In genomic region chr6:99341862-99342455, GRCh38 we compare ENCODE assay signal across 21 cellular contexts. TPM values are rescaled to one million over a fixed set of nuclear protein-coding genes. Genes with fewer than 3 reads are reported as not detected.
DNase-seq lines count a peak whose midpoint lies in the region; ATAC-seq and TF ChIP-seq lines count a peak whose summit lies in the region.
"Had no signal": no experiment of that assay in that cellular context is flagged by ENCODE, and none has a peak within 500 bp of the region (broad histone marks: within the 10 kb centered on the region; RNA-seq: fewer than 3 reads in every experiment).

No MANE protein-coding gene starts in this region.

- ATAC-seq in GM18870 (IDR thresholded peaks at IDR 0.05; ENCODE audit: unreplicated experiment) = peak; percentile 54
- peak; percentile 59 for ATAC-seq in GM21786 (IDR thresholded peaks at IDR 0.05; ENCODE audit: unreplicated experiment)
- peak; percentile 58 for ATAC-seq in HG03571 (IDR thresholded peaks at IDR 0.05; ENCODE audit: unreplicated experiment)
- ATAC-seq in heart left ventricle = no peak
- no peak for ATAC-seq in HG03378 (IDR thresholded peaks at IDR 0.05; ENCODE audit: unreplicated experiment)
- no peak for ATAC-seq in body of pancreas
- ATAC-seq: natural killer cell treated with Interleukin-12 subunit alpha and Interleukin-12 subunit beta and Interleukin-15 and Interleukin-18, amount 100 ng/mL, for 72 hours had no signal

- no peak for TF ChIP-seq CTCF in sigmoid colon (IDR thresholded peaks at IDR 0.05)
- no peak for TF ChIP-seq CTCF in heart left ventricle (IDR thresholded peaks at IDR 0.05)
- no peak for TF ChIP-seq CTCF in body of pancreas (IDR thresholded peaks at IDR 0.05)

- H3K9me3 ChIP-seq in sigmoid colon = no peaks in the 10 kb centered on the region
- H3K9me3 ChIP-seq in heart left ventricle = no peaks in the 10 kb centered on the region
- no peaks in the 10 kb centered on the region for H3K9me3 ChIP-seq in body of pancreas
- H3K9me3 ChIP-seq: suprapubic skin had no signal

- no peak overlapping the region for H3K4me3 ChIP-seq in sigmoid colon
- no peak overlapping the region for H3K4me3 ChIP-seq in heart left ventricle
- H3K4me3 ChIP-seq in body of pancreas = no peak overlapping the region
- H3K4me3 ChIP-seq: suprapubic skin had no signal

- H3K4me1 ChIP-seq in sigmoid colon (peaks cover 0 to 34% (median 15%) of the 10 kb centered on the region in 4 donors), heart left ventricle (no peaks in the 10 kb centered on the region), body of pancreas (no peaks in the 10 kb centered on the region)
- H3K4me1 ChIP-seq: parathyroid adenoma, suprapubic skin had no signal

- intact Hi-C loops in sigmoid colon (cut with DNase I) = no loop called here
- intact Hi-C loops in heart left ventricle (cut with DNase I) = no loop called here
- intact Hi-C loops in body of pancreas (cut with DNase I) = no loop called here

- DNase-seq in sigmoid colon = no peak
- DNase-seq in heart left ventricle = no peak
- DNase-seq in body of pancreas = no peak
- DNase-seq: activated CD4-positive, alpha-beta T cell treated with anti-CD3 and anti-CD28 coated beads, Interleukin-2, amount 50 U/mL, for 1 hour; activated CD8-positive, alpha-beta memory T cell treated with anti-CD3 and anti-CD28 coated beads, Interleukin-2, amount 50 U/mL, for 4 hours; activated naive CD8-positive, alpha-beta T cell treated with anti-CD3 and anti-CD28 coated beads for 36 hours; CD4-positive, CD25-positive, alpha-beta regulatory T cell; DMS153; foreskin melanocyte; GDM1; KG1; NCI-H526 treated with DMSO at 0.1 percent for 48 hours; RPMI8226 had no signal

- WGBS in sigmoid colon, 2 donors = 82 to 90% methylated on average over 5 of the region's 5 CpGs
- 86 to 91% (median 88%) methylated on average over 5 of the region's 5 CpGs for WGBS in heart left ventricle, 4 donors
- WGBS in body of pancreas, 2 donors = 81 to 87% methylated on average over 5 of the region's 5 CpGs

- H3K27ac ChIP-seq in sigmoid colon = peak overlapping the region; percentile 41 to 93 (median 67)
- peak overlapping the region in 1 of 12 donors; percentile 48 for H3K27ac ChIP-seq in heart left ventricle
- no peak overlapping the region for H3K27ac ChIP-seq in body of pancreas
- H3K27ac ChIP-seq: parathyroid adenoma, suprapubic skin, VCaP had no signal

- TF ChIP-seq POLR2A in sigmoid colon (IDR thresholded peaks at IDR 0.05) (no peak), heart left ventricle (IDR thresholded peaks at IDR 0.05) (no peak), body of pancreas (IDR thresholded peaks at IDR 0.05) (no peak)

- H3K36me3 ChIP-seq in sigmoid colon = no peaks in the 10 kb centered on the region
- H3K36me3 ChIP-seq in heart left ventricle = no peaks in the 10 kb centered on the region
- no peaks in the 10 kb centered on the region for H3K36me3 ChIP-seq in body of pancreas (replicated peaks in 1 of 2; ENCODE audit: insufficient read depth in 1 of 2, low read depth in 2 of 2)
- H3K36me3 ChIP-seq: suprapubic skin had no signal

- no peaks in the 10 kb centered on the region for H3K27me3 ChIP-seq in sigmoid colon
- peaks cover 0 to 17% (median 0%) of the 10 kb centered on the region in 9 donors for H3K27me3 ChIP-seq in heart left ventricle
- no peaks in the 10 kb centered on the region for H3K27me3 ChIP-seq in body of pancreas
- H3K27me3 ChIP-seq: suprapubic skin had no signal

- no peak for TF ChIP-seq EP300 in sigmoid colon (IDR thresholded peaks at IDR 0.05)

RNA-seq across cellular contexts. Expression of gene FAXC, which starts 7.5 kb away (rescaled TPM):
- total RNA-seq in sigmoid colon (10 to 100 TPM; 23.1 to 54.0 (median 39.0) TPM), heart left ventricle (1 to 10 TPM in 1 of 9 donors, under 1 TPM in 5, not detected in 3; 0.16 to 3.2 (median 0.51) TPM), body of pancreas (1 to 10 TPM in 1 of 2 donors, under 1 TPM in 1; 0.33 to 1.0 TPM)
- polyA plus RNA-seq in sigmoid colon (1 to 10 TPM in 2 of 3 donors, under 1 TPM in 1; under 0.01 to 2.3 (median 1.4) TPM), heart left ventricle (under 1 TPM; under 0.01 to 0.88 TPM)
- total RNA-seq: activated naive CD8-positive, alpha-beta T cell treated with anti-CD3 and anti-CD28 coated beads for 36 hours; CD4-positive, CD25-positive, alpha-beta regulatory T cell; natural killer cell treated with Interleukin-12 subunit alpha and Interleukin-12 subunit beta and Interleukin-15 and Interleukin-18, amount 100 ng/mL, for 72 hours had no signal
- polyA plus RNA-seq: CD4-positive, CD25-positive, alpha-beta regulatory T cell had no signal

RNA-seq across cellular contexts. Expression of gene COQ3, which starts 52.0 kb away (rescaled TPM):
- total RNA-seq in sigmoid colon (1 to 10 TPM; 3.0 to 7.9 (median 7.4) TPM), heart left ventricle (10 to 100 TPM in 8 of 9 donors, 1 to 10 TPM in 1; 9.5 to 39.1 (median 26.3) TPM), body of pancreas (1 to 10 TPM; 6.5 to 7.3 TPM)
- polyA plus RNA-seq in sigmoid colon (10 to 100 TPM; 10.5 to 13.2 (median 12.6) TPM), heart left ventricle (10 to 100 TPM; 31.8 to 37.7 TPM)

Comparison
In these comparisons a context has a peak if more than half of its experiments do, and no peak if none do; other contexts are left out.
1. ATAC-seq: peak in GM18870 (single experiment), GM21786 (single experiment) and HG03571 (single experiment); none in heart left ventricle (0 of 4), HG03378 (single experiment) and body of pancreas (single experiment).
2. H3K27ac ChIP-seq: peak in sigmoid colon (4 of 4); none in body of pancreas (0 of 4).
3. RNA of gene FAXC, which starts 7.5 kb away (total RNA-seq): 23.1 to 54.0 TPM in sigmoid colon; 0.33 to 1.0 TPM in body of pancreas and 0.16 to 3.2 TPM in heart left ventricle; every median in the first group is over 4 times any median in the second.